In the genomic region with DNA sequence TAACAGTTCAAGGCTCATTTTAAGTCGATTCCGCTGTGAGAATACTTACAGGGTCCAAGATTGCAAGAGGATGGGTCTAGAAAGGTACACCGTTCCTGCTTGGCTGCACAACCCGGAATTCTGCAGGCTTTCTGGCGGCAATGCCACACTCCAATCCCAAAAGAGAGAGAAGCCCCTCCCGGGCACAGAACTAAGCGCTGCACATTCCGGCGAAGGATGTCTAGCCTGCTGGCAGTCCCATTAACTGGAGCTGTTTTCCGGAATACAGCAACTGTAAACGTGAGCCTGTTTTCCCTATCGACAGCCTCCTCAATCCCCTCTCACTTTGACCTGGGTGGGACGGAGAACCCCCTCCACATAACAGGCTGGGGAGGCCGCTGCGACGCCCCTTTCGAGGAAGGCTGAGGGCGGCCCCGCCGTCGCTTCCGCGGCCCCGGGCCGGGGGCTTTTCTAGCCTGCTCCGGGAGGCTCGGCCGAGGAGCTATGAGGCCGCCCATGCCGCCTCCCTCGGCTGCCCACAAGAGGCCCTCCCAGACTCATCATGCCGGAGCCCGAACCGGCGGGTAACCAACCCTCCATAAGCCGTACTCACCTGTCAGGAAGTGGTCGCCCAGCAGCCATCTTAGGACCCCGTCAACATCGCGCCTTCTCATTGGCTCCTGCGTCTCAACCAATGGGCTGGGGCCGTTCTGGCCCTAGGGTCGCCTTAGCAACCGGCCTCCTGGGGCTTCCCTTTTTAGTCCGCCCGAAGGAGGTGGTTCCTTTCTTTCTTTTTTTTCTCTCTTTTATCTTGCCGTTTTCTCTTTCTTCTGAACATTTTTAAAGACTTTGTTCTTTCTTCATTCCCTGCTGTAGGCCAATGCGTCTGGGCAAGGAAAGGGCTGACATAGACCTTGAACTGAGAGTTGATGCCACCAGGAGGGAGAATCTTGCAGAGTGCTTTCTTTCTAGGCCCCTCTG, we compare ENCODE assay signal across 8 cellular contexts. TPM values are rescaled to one million over a fixed set of nuclear protein-coding genes. Genes with fewer than 3 reads are reported as not detected.
DNase-seq lines count a peak whose midpoint lies in the region; ATAC-seq lines count a peak whose summit lies in the region.

A gene (minus strand): TSS at position 647 of the 960 bp plus-strand sequence. CDS start 5,909 bp downstream, outside the sequence.

- H3K4me1 Mint-ChIP-seq in CD8-positive, alpha-beta memory T cell = peaks cover 49 to 68% (median 68%) of the 10 kb centered on the region in 3 donors

- peak within 1 kb of the TSS; percentile 86 to 99 (median 96) for H3K27ac Mint-ChIP-seq in CD8-positive, alpha-beta memory T cell

- H3K27ac ChIP-seq in CD8-positive, alpha-beta memory T cell (ENCODE audit: low read depth, low read length) = peak within 1 kb of the TSS; percentile 78
- peak within 1 kb of the TSS; percentile 76 for H3K27ac ChIP-seq in effector memory CD4-positive, alpha-beta T cell (ENCODE audit: insufficient read depth, low read length, poor library complexity, severe bottlenecking)

- H3K36me3 Mint-ChIP-seq in CD8-positive, alpha-beta memory T cell = peaks cover 0 to 32% (median 0%) of the 10 kb centered on the region in 3 donors

- peak; percentile 92 to 99 (median 96) for DNase-seq in CD8-positive, alpha-beta memory T cell
- DNase-seq in HS-5 (ENCODE audit: low read depth) (peak; percentile 74), lung microvascular endothelial cell (ENCODE audit: low read depth in 2 of 2) (peak; percentile 94 to 95)
- DNase-seq in NK-92 treated with Interleukin-12 subunit alpha and Interleukin-12 subunit beta, amount 100 ng/mL, for 24 hours (lab: John Stamatoyannopoulos, UW) = peak; percentile 80
- DNase-seq in activated CD8-positive, alpha-beta memory T cell treated with anti-CD3 and anti-CD28 coated beads for 24 hours = peak; percentile 98
- peak; percentile 95 to 97 (median 96) for DNase-seq in effector memory CD4-positive, alpha-beta T cell
- peak; percentile 87 to 90 (median 89) for DNase-seq in stimulated activated CD4-positive, alpha-beta T cell treated with anti-CD3 and anti-CD28 coated beads, TNF-alpha, amount 100 ng/mL, for 48 hours (ENCODE audit: low read depth in 3 of 3)

- H3K4me1 ChIP-seq in CD8-positive, alpha-beta memory T cell (ENCODE audit: insufficient read depth, low read length) = peaks cover 35% of the 10 kb centered on the region
- peaks cover 22% of the 10 kb centered on the region for H3K4me1 ChIP-seq in effector memory CD4-positive, alpha-beta T cell (ENCODE audit: control insufficient read depth, insufficient read depth, low read length, poor library complexity, severe bottlenecking)

- peaks cover 0 to 3% (median 0%) of the 10 kb centered on the region in 5 donors for H3K9me3 Mint-ChIP-seq in CD8-positive, alpha-beta memory T cell

- no peaks in the 10 kb centered on the region for H3K27me3 ChIP-seq in CD8-positive, alpha-beta memory T cell (ENCODE audit: insufficient read depth, low read length, poor library complexity, severe bottlenecking)
- H3K27me3 ChIP-seq in effector memory CD4-positive, alpha-beta T cell (replicated peaks; ENCODE audit: control insufficient read depth, insufficient read depth, low read length, poor library complexity, severe bottlenecking) = no peaks in the 10 kb centered on the region

- ATAC-seq in GM19468 (IDR thresholded peaks at IDR 0.05; ENCODE audit: extremely low read depth, unreplicated experiment) = peak; percentile 100

- POLR2A ChIA-PET in CD8-positive, alpha-beta memory T cell (lab: Charles Lee) = no interaction called here

- H3K4me3 ChIP-seq in CD8-positive, alpha-beta memory T cell (ENCODE audit: low read length) = peak within 1 kb of the TSS; percentile 85
- peak within 1 kb of the TSS; percentile 81 for H3K4me3 ChIP-seq in effector memory CD4-positive, alpha-beta T cell (ENCODE audit: insufficient read depth, low read depth, low read length, poor library complexity, severe bottlenecking)

- H3K27me3 Mint-ChIP-seq in CD8-positive, alpha-beta memory T cell = peaks cover 0 to 2% of the 10 kb centered on the region in 2 donors

- no peaks in the 10 kb centered on the region for H3K36me3 ChIP-seq in CD8-positive, alpha-beta memory T cell (ENCODE audit: insufficient read depth, low read length)
- H3K36me3 ChIP-seq in effector memory CD4-positive, alpha-beta T cell (ENCODE audit: control insufficient read depth, insufficient read depth, low read length) = no peaks in the 10 kb centered on the region

- H3K9me3 ChIP-seq in CD8-positive, alpha-beta memory T cell (ENCODE audit: low read length) = no peaks in the 10 kb centered on the region
- H3K9me3 ChIP-seq in effector memory CD4-positive, alpha-beta T cell (ENCODE audit: control insufficient read depth, low read length) = no peaks in the 10 kb centered on the region

- peak within 1 kb of the TSS; percentile 88 to 99 (median 91) for H3K4me3 Mint-ChIP-seq in CD8-positive, alpha-beta memory T cell

- CTCF ChIA-PET in CD8-positive, alpha-beta memory T cell (lab: Charles Lee) = no interaction called here

RNA-seq across cellular contexts. Expression of the gene that starts here (rescaled TPM):
- 10 to 100 TPM; 66.3 to 71.6 TPM for total RNA-seq in CD8-positive, alpha-beta memory T cell
- polyA plus RNA-seq in CD8-positive, alpha-beta memory T cell = 106 TPM
- 24.2 and 28.0 TPM in 2 replicates for total RNA-seq in lung microvascular endothelial cell

Comparison
In these comparisons a context has a peak if more than half of its experiments do, and no peak if none do; other contexts are left out.
1. Peak in every context shown above with its lines: DNase-seq, ATAC-seq, H3K4me3 ChIP-seq and H3K27ac ChIP-seq.